Comparison of ENCODE assay signal across 15 cellular contexts in genomic region chr5:24347206-24347605, GRCh38.
"Had no signal": no experiment of that assay in that cellular context is flagged by ENCODE, and none has a peak within 500 bp of the region (broad histone marks: within the 10 kb centered on the region; RNA-seq: fewer than 3 reads in every experiment).

No MANE protein-coding gene starts in this region.

- H3K9me3 ChIP-seq: esophagus squamous epithelium, lower lobe of right lung, thyroid gland had no signal

- FAIRE-seq: keratinocyte had no signal

- ATAC-seq: effector memory CD8-positive, alpha-beta T cell; lower lobe of right lung; natural killer cell treated with Interleukin-12 subunit alpha and Interleukin-12 subunit beta and Interleukin-15 and Interleukin-18, amount 100 ng/mL, for 72 hours had no signal

- DNase-seq: activated B cell treated with CpG ODN at 0.5 μM for 24 hours; activated CD4-positive, alpha-beta memory T cell treated with anti-CD3 and anti-CD28 coated beads for 36 hours; activated CD4-positive, alpha-beta T cell treated with anti-CD3 and anti-CD28 coated beads for 4 hours; activated T-cell treated with anti-CD3 and anti-CD28 coated beads for 4 hours; effector memory CD8-positive, alpha-beta T cell; esophagus squamous epithelium; hippocampal formation; lower lobe of right lung; retina; stimulated activated CD4-positive, alpha-beta T cell treated with anti-CD3 and anti-CD28 coated beads, Interleukin-2, amount 100 ng/mL, for 24 hours; stimulated activated naive CD4-positive, alpha-beta T cell treated with Interleukin-2 at 50 U/mL for 16 hours; thyroid gland had no signal

- H3K4me1 ChIP-seq: esophagus squamous epithelium, lower lobe of right lung, thyroid gland had no signal

- H3K4me3 ChIP-seq: cardiac muscle cell, esophagus squamous epithelium, lower lobe of right lung, thyroid gland had no signal

- H3K36me3 ChIP-seq: cardiac muscle cell, esophagus squamous epithelium, lower lobe of right lung, thyroid gland had no signal

- H3K27ac ChIP-seq: cardiac muscle cell, esophagus squamous epithelium, lower lobe of right lung, thyroid gland had no signal

- H3K27me3 ChIP-seq: cardiac muscle cell, esophagus squamous epithelium, thyroid gland had no signal
